In genomic region chrX:139299309-139299708, GRCh38 we compare ENCODE assay signal across 37 cellular contexts.
"Had no signal": no experiment of that assay in that cellular context is flagged by ENCODE, and none has a peak within 500 bp of the region (broad histone marks: within the 10 kb centered on the region; RNA-seq: fewer than 3 reads in every experiment).

No MANE protein-coding gene starts in this region.

- H3K9me3 Mint-ChIP-seq: activated B cell treated with CpG ODN at 0.5 μM for 24 hours; activated CD4-positive, alpha-beta memory T cell treated with anti-CD3 and anti-CD28 coated beads for 36 hours; activated CD4-positive, alpha-beta T cell treated with anti-CD3 and anti-CD28 coated beads, Interleukin-2, amount 10 ng/mL, durations not matched to agents 24 days and 14 days; activated CD8-positive, alpha-beta T cell treated with anti-CD3 and anti-CD28 coated beads for 36 hours; activated naive CD4-positive, alpha-beta T cell treated with anti-CD3 and anti-CD28 coated beads for 36 hours; activated naive CD8-positive, alpha-beta T cell treated with anti-CD3 and anti-CD28 coated beads for 36 hours; activated T-cell treated with anti-CD3 and anti-CD28 coated beads, Interleukin-2, amount 50 U/mL, for 4 hours; activated T-cell treated with anti-CD3 and anti-CD28 coated beads, Interleukin-2, amount 50 U/mL, for 72 hours; activated T-helper 1 cell treated with anti-CD3 and anti-CD28 coated beads, Interleukin-12 subunit alpha, Interleukin-12 subunit beta, Interleukin-2, Interleukin-4 antibody, amounts not matched to agents 30 ng/mL and 10 ng/mL and 1 ng/mL, durations not matched to agents 14 hours and 24 hours and 36 hours; activated T-helper 17 cell treated with anti-CD3 and anti-CD28 coated beads, Interleukin-2, amount 50 U/mL, for 72 hours; central memory CD8-positive, alpha-beta T cell; T-helper 1 cell treated with Interleukin-12 subunit alpha and Interleukin-12 subunit beta and Interleukin-4 antibody, amounts not matched to agents 30 μg/mL and 1 μg/mL, for 36 hours; T-helper 2 cell treated with Interferon-gamma antibody and Interleukin-4, amounts not matched to agents 5 μg/mL and 100 μg/mL, for 36 hours had no signal

- H3K27me3 ChIP-seq: adrenal gland, cardiac muscle cell had no signal

- H3K4me3 ChIP-seq: adrenal gland, cardiac muscle cell had no signal

- H3K36me3 ChIP-seq: adrenal gland, cardiac muscle cell had no signal

- H3K27ac Mint-ChIP-seq: activated B cell treated with CpG ODN at 0.5 μM for 24 hours; activated CD4-positive, alpha-beta memory T cell treated with anti-CD3 and anti-CD28 coated beads for 36 hours; activated CD4-positive, alpha-beta T cell treated with anti-CD3 and anti-CD28 coated beads, Interleukin-2, amount 10 ng/mL, durations not matched to agents 24 days and 14 days; activated CD8-positive, alpha-beta T cell treated with anti-CD3 and anti-CD28 coated beads for 36 hours; activated naive CD4-positive, alpha-beta T cell treated with anti-CD3 and anti-CD28 coated beads for 36 hours; activated naive CD4-positive, alpha-beta T cell treated with anti-CD3 and anti-CD28 coated beads, Interleukin-2, amount 50 U/mL, for 72 hours; activated naive CD8-positive, alpha-beta T cell treated with anti-CD3 and anti-CD28 coated beads for 36 hours; activated T-cell treated with anti-CD3 and anti-CD28 coated beads, Interleukin-2, amount 50 U/mL, for 72 hours; activated T-helper 1 cell treated with anti-CD3 and anti-CD28 coated beads, Interleukin-12 subunit alpha, Interleukin-12 subunit beta, Interleukin-2, Interleukin-4 antibody, amounts not matched to agents 30 ng/mL and 10 ng/mL and 1 ng/mL, durations not matched to agents 14 hours and 24 hours and 36 hours; activated T-helper 17 cell treated with anti-CD3 and anti-CD28 coated beads, Interleukin-2, amount 50 U/mL, for 72 hours; T-helper 1 cell treated with Interleukin-12 subunit alpha and Interleukin-12 subunit beta and Interleukin-4 antibody, amounts not matched to agents 30 μg/mL and 1 μg/mL, for 36 hours; T-helper 2 cell treated with Interferon-gamma antibody and Interleukin-4, amounts not matched to agents 5 μg/mL and 100 μg/mL, for 36 hours had no signal

- DNase-seq: activated B cell treated with CpG ODN at 0.5 μM for 24 hours; activated CD4-positive, alpha-beta memory T cell treated with anti-CD3 and anti-CD28 coated beads for 36 hours; activated CD4-positive, alpha-beta T cell treated with anti-CD3 and anti-CD28 coated beads for 4 hours; activated CD4-positive, alpha-beta T cell treated with anti-CD3 and anti-CD28 coated beads, Interleukin-2, amount 10 ng/mL, durations not matched to agents 24 days and 14 days; activated CD4-positive, alpha-beta T cell treated with anti-CD3 and anti-CD28 coated beads, Interleukin-2, amount 50 U/mL, for 1 hour; activated CD4-positive, alpha-beta T cell treated with anti-CD3 and anti-CD28 coated beads, Interleukin-2, amount 50 U/mL, for 4 hours; activated CD4-positive, CD25-positive, alpha-beta regulatory T cell treated with anti-CD3 and anti-CD28 coated beads, Interleukin-2, amount 50 U/mL, for 72 hours; activated CD8-positive, alpha-beta memory T cell treated with anti-CD3 and anti-CD28 coated beads, Interleukin-2, amount 50 U/mL, for 4 hours; activated CD8-positive, alpha-beta T cell treated with anti-CD3 and anti-CD28 coated beads for 36 hours; activated effector memory CD4-positive, alpha-beta T cell treated with anti-CD3 and anti-CD28 coated beads, Interleukin-2, amount 50 U/mL, for 16 hours; activated gamma-delta T cell treated with Interleukin-2 at 50 U/mL for 16 hours; activated naive CD4-positive, alpha-beta T cell; activated naive CD4-positive, alpha-beta T cell treated with anti-CD3 and anti-CD28 coated beads for 36 hours; activated naive CD4-positive, alpha-beta T cell treated with anti-CD3 and anti-CD28 coated beads, Interleukin-2, amount 50 U/mL, for 16 hours; activated naive CD8-positive, alpha-beta T cell treated with anti-CD3 and anti-CD28 coated beads for 36 hours; activated T-cell treated with anti-CD3 and anti-CD28 coated beads for 4 hours; activated T-cell treated with anti-CD3 and anti-CD28 coated beads, Interleukin-2, amount 50 U/mL, for 1 hour; activated T-cell treated with anti-CD3 and anti-CD28 coated beads, Interleukin-2, amount 50 U/mL, for 4 hours; activated T-cell treated with anti-CD3 and anti-CD28 coated beads, Interleukin-2, amount 50 U/mL, for 72 hours; adrenal gland; amniotic stem cell; aorta; caudate nucleus; cerebellar nuclear complex; T-helper 2 cell; T-helper 9 cell had no signal

- H3K9me3 ChIP-seq: adrenal gland had no signal

- H3K27me3 Mint-ChIP-seq: activated B cell treated with CpG ODN at 0.5 μM for 24 hours; activated CD4-positive, alpha-beta memory T cell treated with anti-CD3 and anti-CD28 coated beads for 36 hours; activated CD4-positive, alpha-beta T cell treated with anti-CD3 and anti-CD28 coated beads, Interleukin-2, amount 10 ng/mL, durations not matched to agents 24 days and 14 days; activated CD8-positive, alpha-beta T cell treated with anti-CD3 and anti-CD28 coated beads for 36 hours; activated naive CD8-positive, alpha-beta T cell treated with anti-CD3 and anti-CD28 coated beads for 36 hours; activated T-helper 17 cell treated with anti-CD3 and anti-CD28 coated beads, Interleukin-2, amount 50 U/mL, for 72 hours; brain; central memory CD8-positive, alpha-beta T cell had no signal

- FAIRE-seq: bronchial epithelial cell, TTC549 had no signal

- H3K36me3 Mint-ChIP-seq: activated CD4-positive, alpha-beta memory T cell treated with anti-CD3 and anti-CD28 coated beads for 36 hours; activated naive CD4-positive, alpha-beta T cell treated with anti-CD3 and anti-CD28 coated beads, Interleukin-2, amount 50 U/mL, for 72 hours; activated naive CD8-positive, alpha-beta T cell treated with anti-CD3 and anti-CD28 coated beads for 36 hours; brain had no signal

- H3K4me3 Mint-ChIP-seq: activated B cell treated with CpG ODN at 0.5 μM for 24 hours; activated CD4-positive, alpha-beta memory T cell treated with anti-CD3 and anti-CD28 coated beads for 36 hours; activated CD4-positive, alpha-beta T cell treated with anti-CD3 and anti-CD28 coated beads, Interleukin-2, amount 10 ng/mL, durations not matched to agents 24 days and 14 days; activated CD8-positive, alpha-beta T cell treated with anti-CD3 and anti-CD28 coated beads for 36 hours; activated naive CD4-positive, alpha-beta T cell treated with anti-CD3 and anti-CD28 coated beads for 36 hours; activated naive CD8-positive, alpha-beta T cell treated with anti-CD3 and anti-CD28 coated beads for 36 hours; activated T-cell treated with anti-CD3 and anti-CD28 coated beads, Interleukin-2, amount 50 U/mL, for 4 hours; activated T-cell treated with anti-CD3 and anti-CD28 coated beads, Interleukin-2, amount 50 U/mL, for 72 hours; activated T-helper 1 cell treated with anti-CD3 and anti-CD28 coated beads, Interleukin-12 subunit alpha, Interleukin-12 subunit beta, Interleukin-2, Interleukin-4 antibody, amounts not matched to agents 30 ng/mL and 10 ng/mL and 1 ng/mL, durations not matched to agents 14 hours and 24 hours and 36 hours; activated T-helper 17 cell treated with anti-CD3 and anti-CD28 coated beads, Interleukin-2, amount 50 U/mL, for 72 hours; brain; central memory CD8-positive, alpha-beta T cell; T-helper 1 cell treated with Interleukin-12 subunit alpha and Interleukin-12 subunit beta and Interleukin-4 antibody, amounts not matched to agents 30 μg/mL and 1 μg/mL, for 36 hours; T-helper 2 cell treated with Interferon-gamma antibody and Interleukin-4, amounts not matched to agents 5 μg/mL and 100 μg/mL, for 36 hours had no signal

- H3K4me1 ChIP-seq: adrenal gland had no signal

- H3K4me1 Mint-ChIP-seq: activated B cell treated with CpG ODN at 0.5 μM for 24 hours; activated CD4-positive, alpha-beta T cell treated with anti-CD3 and anti-CD28 coated beads, Interleukin-2, amount 10 ng/mL, durations not matched to agents 24 days and 14 days; activated naive CD8-positive, alpha-beta T cell treated with anti-CD3 and anti-CD28 coated beads for 36 hours; activated T-helper 17 cell treated with anti-CD3 and anti-CD28 coated beads, Interleukin-2, amount 50 U/mL, for 72 hours; brain; central memory CD8-positive, alpha-beta T cell had no signal

- ATAC-seq: activated CD8-positive, alpha-beta T cell treated with anti-CD3 and anti-CD28 coated beads for 36 hours; activated naive CD4-positive, alpha-beta T cell treated with anti-CD3 and anti-CD28 coated beads, Interleukin-2, amount 50 U/mL, for 72 hours; activated T-cell treated with anti-CD3 and anti-CD28 coated beads, Interleukin-2, amount 50 U/mL, for 4 hours; activated T-cell treated with anti-CD3 and anti-CD28 coated beads, Interleukin-2, amount 50 U/mL, for 72 hours; activated T-helper 17 cell treated with anti-CD3 and anti-CD28 coated beads, Interleukin-2, amount 50 U/mL, for 72 hours had no signal

- H3K27ac ChIP-seq: adrenal gland, cardiac muscle cell, VCaP had no signal
